ENCODE assay signal across 25 cellular contexts in genomic region chr5:172339264-172340180, GRCh38. TPM values are rescaled to one million over a fixed set of nuclear protein-coding genes. Genes with fewer than 3 reads are reported as not detected.
DNase-seq lines count a peak whose midpoint lies in the region; ATAC-seq lines count a peak whose summit lies in the region.
"Had no signal": no experiment of that assay in that cellular context is flagged by ENCODE, and none has a peak within 500 bp of the region (broad histone marks: within the 10 kb centered on the region; RNA-seq: fewer than 3 reads in every experiment).

No MANE protein-coding gene starts in this region.

- no peak for ATAC-seq in CD4-positive, CD25-positive, alpha-beta regulatory T cell (ENCODE audit: low read depth in 2 of 2)
- ATAC-seq in HG03097 (IDR thresholded peaks at IDR 0.05; ENCODE audit: low FRiP score, unreplicated experiment), result no peak
- no peak for ATAC-seq in GM18861 (IDR thresholded peaks at IDR 0.05; ENCODE audit: unreplicated experiment)
- ATAC-seq: A549, PC-3 had no signal

- no CpG with 5 or more reads among the region's 35 CpGs for WGBS in neuronal stem cell (ENCODE audit: extremely low coverage in 2 of 2, insufficient read length in 2 of 2, insufficient replicate concordance in 1 of 2), 2 donors

- H2BK15ac ChIP-seq in neuronal stem cell (ENCODE audit: low read length), result no peak overlapping the region

- H4K91ac ChIP-seq in neuronal stem cell (ENCODE audit: low read depth, low read length, poor library complexity), result no peak overlapping the region

- H3K9me3 ChIP-seq in BLaER1, result no peaks in the 10 kb centered on the region
- no peaks in the 10 kb centered on the region for H3K9me3 ChIP-seq in CD4-positive, CD25-positive, alpha-beta regulatory T cell (ENCODE audit: control insufficient read depth in 2 of 2, low read length in 2 of 2)
- no peaks in the 10 kb centered on the region for H3K9me3 ChIP-seq in neuronal stem cell (replicated peaks in 1 of 2; ENCODE audit: control insufficient read depth in 2 of 2, insufficient read depth in 1 of 2, low read depth in 1 of 2, low read length in 2 of 2)
- H3K9me3 ChIP-seq: A549 had no signal

- no peaks in the 10 kb centered on the region for H3K9me3 Mint-ChIP-seq in CD4-positive, CD25-positive, alpha-beta regulatory T cell
- H3K9me3 Mint-ChIP-seq: H9, HFFc6 had no signal

- H4K20me1 ChIP-seq in BLaER1, result peaks cover 14% of the 10 kb centered on the region; the same call in 1 of the 2 replicates

- H2BK5ac ChIP-seq in neuronal stem cell (ENCODE audit: low read length), result no peak overlapping the region

- H3K79me1 ChIP-seq in neuronal stem cell (ENCODE audit: low read depth, low read length), result peaks cover 2% of the 10 kb centered on the region

- H3K18ac ChIP-seq in neuronal stem cell (ENCODE audit: low read length), result no peak overlapping the region

- H4K8ac ChIP-seq in neuronal stem cell (ENCODE audit: low read depth, low read length), result no peak overlapping the region

- no peak overlapping the region for H3K4me3 Mint-ChIP-seq in CD4-positive, CD25-positive, alpha-beta regulatory T cell
- H3K4me3 Mint-ChIP-seq: H9, HFFc6 had no signal

- peak overlapping the region in 2 of 3 donors; percentile 39 to 62 for H3K27ac Mint-ChIP-seq in CD4-positive, CD25-positive, alpha-beta regulatory T cell
- H3K27ac Mint-ChIP-seq: HFFc6 had no signal

- H3K9ac ChIP-seq in BLaER1 (peak overlapping the region; percentile 35; the same call in 1 of the 2 replicates), neuronal stem cell (ENCODE audit: low read depth, low read length, poor library complexity) (peak overlapping the region; percentile 12)

- DNase-seq in CD4-positive, CD25-positive, alpha-beta regulatory T cell, result no peak
- DNase-seq in cerebellum (ENCODE audit: low spot score) (peak; percentile 84), neuronal stem cell (ENCODE audit: low spot score) (no peak)
- DNase-seq in activated CD8-positive, alpha-beta memory T cell treated with anti-CD3 and anti-CD28 coated beads for 24 hours, result no peak
- DNase-seq: AML-193; Calu3; DMS153; DND-41; H9; HFFc6; KBM-7; MV-4-11; NCI-H1105; NCI-H1436 treated with DMSO at 0.1 percent for 48 hours; NCI-H2029 treated with DMSO at 0.1 percent for 48 hours; NCI-H446 treated with DMSO at 0.1 percent for 48 hours; NCI-H526; NCI-H82; NK-92 treated with Interleukin-12 subunit alpha and Interleukin-12 subunit beta, amount 100 ng/mL, for 24 hours; PC-3 had no signal

- H3K14ac ChIP-seq in neuronal stem cell (ENCODE audit: low read length), result no peak overlapping the region

- no peak overlapping the region for H2AFZ ChIP-seq in neuronal stem cell (ENCODE audit: low read length)

- H2BK120ac ChIP-seq in neuronal stem cell (ENCODE audit: low read depth, low read length), result no peak overlapping the region

- no peaks in the 10 kb centered on the region for H3K36me3 ChIP-seq in BLaER1
- H3K36me3 ChIP-seq in CD4-positive, CD25-positive, alpha-beta regulatory T cell (ENCODE audit: control insufficient read depth, insufficient read depth, low read length), result no peaks in the 10 kb centered on the region
- peaks cover 30 to 92% of the 10 kb centered on the region in 2 donors for H3K36me3 ChIP-seq in neuronal stem cell (replicated peaks in 1 of 2; ENCODE audit: control insufficient read depth in 2 of 2, insufficient read depth in 2 of 2, low read length in 2 of 2)

- H3K4me2 ChIP-seq in BLaER1 (peak overlapping the region; percentile 86), neuronal stem cell (ENCODE audit: insufficient read depth, low read length, poor library complexity, severe bottlenecking) (no peak overlapping the region)
- H3K4me2 ChIP-seq: A549 had no signal

- H2AK5ac ChIP-seq in neuronal stem cell (ENCODE audit: low read depth, low read length), result no peak overlapping the region

- no peak overlapping the region for H2BK12ac ChIP-seq in neuronal stem cell (ENCODE audit: low read length)

- H3K27me3 Mint-ChIP-seq in CD4-positive, CD25-positive, alpha-beta regulatory T cell, result no peaks in the 10 kb centered on the region

- no peak overlapping the region for H3K23ac ChIP-seq in neuronal stem cell (ENCODE audit: low read depth, low read length, poor library complexity)

- no peak overlapping the region for H3K4ac ChIP-seq in neuronal stem cell (ENCODE audit: low read length)

- H3K4me1 ChIP-seq in BLaER1, result peaks cover 47% of the 10 kb centered on the region
- no peaks in the 10 kb centered on the region for H3K4me1 ChIP-seq in CD4-positive, CD25-positive, alpha-beta regulatory T cell (ENCODE audit: control insufficient read depth, insufficient read depth, low read length, poor library complexity, severe bottlenecking)
- no peaks in the 10 kb centered on the region for H3K4me1 ChIP-seq in neuronal stem cell (ENCODE audit: control insufficient read depth in 2 of 2, insufficient read depth in 1 of 2, low read depth in 1 of 2, low read length in 2 of 2)
- H3K4me1 ChIP-seq: A549 had no signal

- no peaks in the 10 kb centered on the region for H3K36me3 Mint-ChIP-seq in CD4-positive, CD25-positive, alpha-beta regulatory T cell

- no peak overlapping the region for H3K4me3 ChIP-seq in BLaER1
- no peak overlapping the region for H3K4me3 ChIP-seq in CD4-positive, CD25-positive, alpha-beta regulatory T cell (ENCODE audit: low read depth, low read length)
- peak overlapping the region in 1 of 2 donors; percentile 25 for H3K4me3 ChIP-seq in neuronal stem cell (ENCODE audit: low read length in 2 of 2)
- H3K4me3 ChIP-seq: A549 had no signal

- H3K4me1 Mint-ChIP-seq in CD4-positive, CD25-positive, alpha-beta regulatory T cell, result no peaks in the 10 kb centered on the region
- H3K4me1 Mint-ChIP-seq: H9 had no signal

- H3K27ac ChIP-seq in BLaER1 (peak overlapping the region; percentile 24; the same call in 1 of the 2 replicates), neuronal stem cell (replicated peaks; ENCODE audit: low read length) (no peak overlapping the region)
- no peak overlapping the region for H3K27ac ChIP-seq in CD4-positive, CD25-positive, alpha-beta regulatory T cell (ENCODE audit: insufficient read depth, low read length, poor library complexity, severe bottlenecking)
- H3K27ac ChIP-seq: A549, C4-2B had no signal

- H3K27me3 ChIP-seq in BLaER1, result no peaks in the 10 kb centered on the region
- H3K27me3 ChIP-seq in CD4-positive, CD25-positive, alpha-beta regulatory T cell (ENCODE audit: control insufficient read depth, insufficient read depth, low read length), result no peaks in the 10 kb centered on the region
- H3K27me3 ChIP-seq in neuronal stem cell (ENCODE audit: control insufficient read depth in 3 of 3, insufficient read depth in 3 of 3, low read depth in 1 of 3, low read length in 3 of 3), result no peaks in the 10 kb centered on the region

RNA-seq across cellular contexts. Expression of gene UBTD2, which starts 56.0 kb away (rescaled TPM):
- total RNA-seq in CD4-positive, CD25-positive, alpha-beta regulatory T cell, result 3.9 TPM
- polyA plus RNA-seq in CD4-positive, CD25-positive, alpha-beta regulatory T cell, result 1 to 10 TPM; 2.9 to 3.7 (median 3.3) TPM
- 48.5 TPM for total RNA-seq in cerebellum
- 52.4 TPM for polyA plus RNA-seq in neuronal stem cell (2013, experiment 1 of 2)
- 53.9 TPM for polyA plus RNA-seq in neuronal stem cell (2013, experiment 2 of 2)

Comparison
In these comparisons a context has a peak if more than half of its experiments do, and no peak if none do; other contexts are left out.
1. RNA of gene UBTD2, which starts 56.0 kb away (total RNA-seq): 48.5 TPM in cerebellum (single experiment); 3.9 TPM in CD4-positive, CD25-positive, alpha-beta regulatory T cell (single experiment); every median in the first group is over 10 times any median in the second.